ENCODE assay signal across 1 cellular context in genomic region chr3:13372656-13373055, GRCh38.
TF ChIP-seq lines count a peak whose summit lies in the region.

No MANE protein-coding gene starts in this region.

TF ChIP-seq in WTC11, 78 proteins besides CTCF, POLR2A, EP300 and RAD21 (continued from another document):
- TF ChIP-seq HMGXB4 (CRISPR knock-in tag; IDR thresholded peaks at IDR 0.05) = no peak
- no peak for TF ChIP-seq FOXJ3 (CRISPR knock-in tag; IDR thresholded peaks at IDR 0.05; ENCODE audit: borderline replicate concordance)
- no peak for TF ChIP-seq ZNF263 (CRISPR knock-in tag; IDR thresholded peaks at IDR 0.05; ENCODE audit: low read depth)
- TF ChIP-seq ZNF671 (CRISPR knock-in tag; IDR thresholded peaks at IDR 0.05) = no peak
- no peak for TF ChIP-seq FOXP4 (CRISPR knock-in tag; IDR thresholded peaks at IDR 0.05)
- no peak for TF ChIP-seq NFE2L1 (CRISPR knock-in tag; IDR thresholded peaks at IDR 0.05)
- no peak for TF ChIP-seq ATF3 (CRISPR knock-in tag; conservative IDR thresholded peaks at IDR 0.05)
- TF ChIP-seq CREB1 (CRISPR knock-in tag; IDR thresholded peaks at IDR 0.05) = no peak
- TF ChIP-seq JAZF1 (CRISPR knock-in tag; IDR thresholded peaks at IDR 0.05) = no peak
TF ChIP-seq in WTC11: peak in this region for 0.
